ENCODE assay signal across 8 cellular contexts in the genomic region with DNA sequence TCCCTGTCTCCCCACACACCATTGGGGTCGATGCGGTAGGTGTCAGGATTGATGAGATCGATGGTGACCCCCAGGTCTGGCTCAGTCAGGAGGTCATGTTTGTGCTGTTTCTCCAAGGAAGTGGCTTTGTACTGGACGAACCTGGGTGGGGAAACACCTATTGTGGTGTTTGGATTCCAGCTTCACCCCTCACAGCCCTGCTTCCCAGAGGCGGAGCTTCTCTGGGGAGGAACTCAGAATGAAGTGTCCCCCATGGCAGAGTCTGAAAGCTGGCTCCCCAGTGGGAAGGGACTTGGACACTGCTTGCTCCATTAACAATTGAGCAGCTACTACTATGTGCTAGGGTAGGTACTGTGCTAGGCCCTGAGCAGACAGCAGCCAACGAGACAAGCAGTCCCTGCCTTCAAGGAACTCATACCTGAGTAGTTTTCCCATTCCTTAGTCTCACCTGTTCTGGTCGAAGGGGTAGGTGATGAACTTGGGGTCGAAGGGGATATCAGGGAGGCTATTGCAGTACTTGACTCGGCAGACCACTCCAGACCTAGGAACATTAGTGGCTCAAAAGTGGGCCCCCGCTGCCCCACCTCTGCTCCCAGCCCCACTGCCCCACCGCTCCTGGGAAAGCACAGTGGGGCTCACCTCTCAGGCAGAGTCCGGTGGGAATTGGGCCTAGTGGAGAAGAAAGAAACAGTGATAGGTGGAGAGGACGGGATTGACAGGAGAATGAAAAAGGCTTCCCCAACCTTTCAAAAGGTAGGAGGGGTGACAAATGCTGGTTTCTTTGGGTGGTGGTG. TPM values are rescaled to one million over a fixed set of nuclear protein-coding genes. Genes with fewer than 3 reads are reported as not detected.
DNase-seq lines count a peak whose midpoint lies in the region; ATAC-seq, FAIRE-seq and TF ChIP-seq lines count a peak whose summit lies in the region.

No MANE protein-coding gene starts in this region.

- CTCF ChIA-PET in OCI-LY7 (lab: Charles Lee; ENCODE audit: unreplicated experiment) = no interaction called here
- CTCF ChIA-PET in endothelial cell of umbilical vein (lab: Charles Lee) = interaction anchor here (2.0 kb wide), 1 partner anchor 268 kb away, joined by 7 read pairs; no protein-coding TSS in a partner anchor

- TF ChIP-seq POLR2A in endothelial cell of umbilical vein (IDR thresholded peaks at IDR 0.05; ENCODE audit: low read depth, low read length) = no peak

- H3K4me3 ChIP-seq in OCI-LY7 (ENCODE audit: low read depth, low read length, poor library complexity, severe bottlenecking) (peak overlapping the region; percentile 86), endothelial cell of umbilical vein (replicated peaks in 1 of 3; ENCODE audit: insufficient read depth in 1 of 3, low read depth in 1 of 3, low read length in 3 of 3) (peak overlapping the region in 2 of 3 experiments; percentile 83 to 84), pancreas (peak overlapping the region; percentile 57 to 97 (median 71))

- H3K4me2 ChIP-seq in OCI-LY7 (ENCODE audit: low read length) = peak overlapping the region; percentile 83
- peak overlapping the region; percentile 86 for H3K4me2 ChIP-seq in endothelial cell of umbilical vein (ENCODE audit: insufficient read depth, low read length)

- intact Hi-C loops in OCI-LY7 (cut with micrococcal nuclease; ENCODE audit: unreplicated experiment) = loop anchor here (2.0 kb wide), 1 partner anchor 143 kb away; the partner anchor contains the start of gene EID2B
- intact Hi-C loops in endothelial cell of umbilical vein (cut with micrococcal nuclease) = loop anchor here (5.0 kb wide), 1 partner anchor 263 kb away; the partner anchor contains the start of gene PAK4
- intact Hi-C loops in pancreas (cut with DNase I) = loop anchor here in 1 of 3 donors (10.0 kb wide), 1 partner anchor 145 kb away; the partner anchor contains the start of gene EID2B

- H2AFZ ChIP-seq in OCI-LY7 (ENCODE audit: low read length) (no peak overlapping the region), endothelial cell of umbilical vein (ENCODE audit: low read depth, low read length) (no peak overlapping the region)

- H3K27me3 ChIP-seq in endothelial cell of umbilical vein (ENCODE audit: control insufficient read depth in 2 of 2, insufficient read depth in 2 of 2, low read length in 2 of 2) (no peaks in the 10 kb centered on the region), pancreas (no peaks in the 10 kb centered on the region)

- WGBS in pancreas, 2 donors = 48 to 55% methylated on average over 13 of the region's 13 CpGs

- BruUV-seq in OCI-LY7 (replicated peaks; lab: Mats Ljungman, UMichigan) (no TSS peak), endothelial cell of umbilical vein (replicated peaks; lab: Mats Ljungman, UMichigan) (no TSS peak)

- H3K9ac ChIP-seq in ES-I3 (ENCODE audit: low read depth, low read length) (peak overlapping the region; percentile 64), endothelial cell of umbilical vein (replicated peaks; ENCODE audit: extremely low read depth, insufficient read depth, low read length) (peak overlapping the region; percentile 89)

- POLR2A ChIA-PET in OCI-LY7 (lab: Charles Lee) = interaction anchor here (1.0 to 2.0 kb wide), 2 partner anchors 46 to 53 kb away, joined by 3 to 6 read pairs; partner anchors contain the start of gene RPS16
- POLR2A ChIA-PET in endothelial cell of umbilical vein (lab: Charles Lee) = no interaction called here

- no peaks in the 10 kb centered on the region for H3K9me1 ChIP-seq in endothelial cell of umbilical vein (replicated peaks; ENCODE audit: control insufficient read depth, extremely low read depth, insufficient read depth, low read length)

- ATAC-seq in pancreas (no peak), HG02678 (IDR thresholded peaks at IDR 0.05; ENCODE audit: unreplicated experiment) (no peak), GM18861 (IDR thresholded peaks at IDR 0.05; ENCODE audit: unreplicated experiment) (no peak)

- H3K79me2 ChIP-seq in OCI-LY7 (ENCODE audit: insufficient read depth, low read depth, low read length) (peaks cover 25% of the 10 kb centered on the region), endothelial cell of umbilical vein (ENCODE audit: control insufficient read depth, insufficient read depth, low read length) (peaks cover 11% of the 10 kb centered on the region)

- H3K9me3 ChIP-seq in ES-I3 (ENCODE audit: control insufficient read depth, insufficient read depth, low read length) (no peaks in the 10 kb centered on the region), OCI-LY7 (ENCODE audit: low read length) (no peaks in the 10 kb centered on the region), endothelial cell of umbilical vein (replicated peaks; ENCODE audit: control insufficient read depth, insufficient read depth, low read length) (no peaks in the 10 kb centered on the region), pancreas (no peaks in the 10 kb centered on the region)

- dilution Hi-C loops in endothelial cell of umbilical vein (cut with MboI; ENCODE audit: extremely low pct_ligation_motif_present, low sequenced_read_pairs) = no loop called here

- no peak for FAIRE-seq in endothelial cell of umbilical vein (lab: Jason Lieb, UNC)
- FAIRE-seq in pancreas (lab: Jason Lieb, UNC) = no peak

- H3K36me3 ChIP-seq in ES-I3 (ENCODE audit: insufficient read depth, low read length) (peaks cover 11% of the 10 kb centered on the region; the same call in 1 of the 2 replicates), OCI-LY7 (ENCODE audit: insufficient read depth, low read length) (peaks cover 59% of the 10 kb centered on the region), endothelial cell of umbilical vein (ENCODE audit: control insufficient read depth in 2 of 2, extremely low read depth in 1 of 2, insufficient read depth in 2 of 2, low read length in 2 of 2) (peaks cover 7 to 36% of the 10 kb centered on the region in 2 experiments), pancreas (peaks cover 0 to 34% (median 10%) of the 10 kb centered on the region in 3 donors)

- H4K20me1 ChIP-seq in OCI-LY7 (ENCODE audit: insufficient read depth, low read length) = no peaks in the 10 kb centered on the region
- no peaks in the 10 kb centered on the region for H4K20me1 ChIP-seq in endothelial cell of umbilical vein (replicated peaks; ENCODE audit: control insufficient read depth, extremely low read depth, insufficient read depth, low read length)

- H3K9me2 ChIP-seq in OCI-LY7 (ENCODE audit: insufficient read depth, low read length) = no peaks in the 10 kb centered on the region

- no peak for TF ChIP-seq CTCF in OCI-LY7 (conservative IDR thresholded peaks at IDR 0.05; ENCODE audit: low read length)
- TF ChIP-seq CTCF in endothelial cell of umbilical vein (IDR thresholded peaks at IDR 0.05; ENCODE audit: extremely low read depth in 1 of 2, insufficient read depth in 1 of 2, low read depth in 1 of 2, low read length in 2 of 2) = no peak
- no peak for TF ChIP-seq CTCF in pancreas (IDR thresholded peaks at IDR 0.05)
- TF ChIP-seq CTCF in GM10266 (IDR thresholded peaks at IDR 0.05; ENCODE audit: control insufficient read depth, insufficient read depth, low read depth, missing control alignments) = no peak

- H3K27ac ChIP-seq in OCI-LY7 (ENCODE audit: low read depth, low read length, poor library complexity, severe bottlenecking) (peak overlapping the region; percentile 84), endothelial cell of umbilical vein (ENCODE audit: insufficient read depth, low read depth, low read length) (no peak overlapping the region), pancreas (peak overlapping the region in 3 of 4 donors; percentile 91 to 99 (median 97))

- DNase-seq in OCI-LY7 (ENCODE audit: low spot score) (no peak), endothelial cell of umbilical vein (ENCODE audit: low read depth, low spot score) (no peak), pancreas (no peak), NOMO-1 treated with DMSO at 0.1 percent for 48 hours (lab: John Stamatoyannopoulos, UW; ENCODE audit: unreplicated experiment) (no peak), GM10266 (ENCODE audit: extremely low spot score) (no peak)

- peaks cover 7% of the 10 kb centered on the region; the same call in 1 of the 2 replicates for H3K4me1 ChIP-seq in ES-I3 (ENCODE audit: insufficient read depth, low read length)
- peaks cover 24% of the 10 kb centered on the region for H3K4me1 ChIP-seq in OCI-LY7 (ENCODE audit: insufficient read depth, low read length, poor library complexity, severe bottlenecking)
- H3K4me1 ChIP-seq in endothelial cell of umbilical vein (ENCODE audit: control insufficient read depth, extremely low read depth, insufficient read depth, low read length) = peaks cover 9% of the 10 kb centered on the region
- peaks cover 0 to 8% (median 4%) of the 10 kb centered on the region in 3 donors for H3K4me1 ChIP-seq in pancreas

RNA-seq across cellular contexts. Expression of gene PAF1, which starts 1.1 kb away (rescaled TPM):
- 33.1 and 35.4 TPM in 2 replicates for total RNA-seq in OCI-LY7 (2014; rRNA removed; shearing (Covaris generic))
- total RNA-seq in OCI-LY7 (2022) (45.9 and 46.8 TPM in 2 replicates), endothelial cell of umbilical vein (53.6 and 55.1 TPM in 2 replicates), pancreas (10 to 100 TPM; 11.3 to 17.7 (median 14.6) TPM)
- polyA plus RNA-seq in endothelial cell of umbilical vein (77.9 and 90.8 TPM in 2 replicates), pancreas (10 to 100 TPM; 28.1 to 41.1 TPM)
- 60.4 and 68.7 TPM in 2 replicates for polyA plus RNA-seq in endothelial cell of umbilical vein (2011; cell fraction: cytosol; rRNA removed)
- polyA plus RNA-seq in endothelial cell of umbilical vein (2011; cell fraction: nucleus; rRNA removed) = 69.9 and 95.5 TPM in 2 replicates
- polyA plus RNA-seq in endothelial cell of umbilical vein (2012) = 53.1 and 63.8 TPM in 2 replicates
- polyA minus RNA-seq in endothelial cell of umbilical vein = 41.9 and 56.6 TPM in 2 replicates
- polyA minus RNA-seq in endothelial cell of umbilical vein (2011; cell fraction: cytosol; rRNA and poly(A)+ RNA removed) = 43.6 TPM
- 27.1 and 44.7 TPM in 2 replicates for polyA minus RNA-seq in endothelial cell of umbilical vein (2011; cell fraction: nucleus; rRNA and poly(A)+ RNA removed)

RNA-seq across cellular contexts. Expression of gene MED29, which starts 1.4 kb away (rescaled TPM):
- 15.7 and 28.3 TPM in 2 replicates for total RNA-seq in OCI-LY7 (2014; rRNA removed; shearing (Covaris generic))
- total RNA-seq in OCI-LY7 (2022) = 31.2 and 31.3 TPM in 2 replicates
- total RNA-seq in endothelial cell of umbilical vein = 24.7 and 25.5 TPM in 2 replicates
- polyA plus RNA-seq in endothelial cell of umbilical vein = 50.4 and 60.3 TPM in 2 replicates
- 39.9 and 44.7 TPM in 2 replicates for polyA plus RNA-seq in endothelial cell of umbilical vein (2011; cell fraction: cytosol; rRNA removed)
- 11.8 and 14.2 TPM in 2 replicates for polyA plus RNA-seq in endothelial cell of umbilical vein (2011; cell fraction: nucleus; rRNA removed)
- polyA plus RNA-seq in endothelial cell of umbilical vein (2012) = 19.4 and 19.7 TPM in 2 replicates
- polyA minus RNA-seq in endothelial cell of umbilical vein = 26.4 and 28.5 TPM in 2 replicates
- 23.8 TPM for polyA minus RNA-seq in endothelial cell of umbilical vein (2011; cell fraction: cytosol; rRNA and poly(A)+ RNA removed)
- polyA minus RNA-seq in endothelial cell of umbilical vein (2011; cell fraction: nucleus; rRNA and poly(A)+ RNA removed) = 6.3 and 6.7 TPM in 2 replicates
- total RNA-seq in pancreas = 10 to 100 TPM; 15.2 to 23.9 (median 17.5) TPM
- 10 to 100 TPM; 13.2 to 21.0 TPM for polyA plus RNA-seq in pancreas

RNA-seq across cellular contexts. Expression of gene ZFP36, which starts 16.8 kb away (rescaled TPM):
- 19.4 and 21.8 TPM in 2 replicates for total RNA-seq in OCI-LY7 (2014; rRNA removed; shearing (Covaris generic))
- total RNA-seq in OCI-LY7 (2022) (55.9 and 57.2 TPM in 2 replicates), endothelial cell of umbilical vein (12.2 and 26.5 TPM in 2 replicates), pancreas (10 to 100 TPM; 20.2 to 45.6 (median 31.9) TPM)
- polyA plus RNA-seq in endothelial cell of umbilical vein (16.3 and 21.7 TPM in 2 replicates), pancreas (100 to 1,000 TPM; 104 to 151 TPM)
- polyA plus RNA-seq in endothelial cell of umbilical vein (2011; cell fraction: cytosol; rRNA removed) = 12.3 and 22.8 TPM in 2 replicates
- polyA plus RNA-seq in endothelial cell of umbilical vein (2011; cell fraction: nucleus; rRNA removed) = 50.1 and 58.2 TPM in 2 replicates
- 22.6 and 23.7 TPM in 2 replicates for polyA plus RNA-seq in endothelial cell of umbilical vein (2012)
- polyA minus RNA-seq in endothelial cell of umbilical vein = 5.3 and 6.6 TPM in 2 replicates
- 25.8 TPM for polyA minus RNA-seq in endothelial cell of umbilical vein (2011; cell fraction: cytosol; rRNA and poly(A)+ RNA removed)
- polyA minus RNA-seq in endothelial cell of umbilical vein (2011; cell fraction: nucleus; rRNA and poly(A)+ RNA removed) = 25.1 and 59.1 TPM in 2 replicates

RNA-seq across cellular contexts. Expression of gene PLEKHG2, which starts 22.7 kb away (rescaled TPM):
- 28.3 and 30.4 TPM in 2 replicates for total RNA-seq in OCI-LY7 (2014; rRNA removed; shearing (Covaris generic))
- total RNA-seq in OCI-LY7 (2022) (65.9 and 68.2 TPM in 2 replicates), endothelial cell of umbilical vein (74.1 TPM in 2 replicates), pancreas (10 to 100 TPM in 1 of 6 donors, 1 to 10 TPM in 5; 3.1 to 15.0 (median 7.8) TPM)
- polyA plus RNA-seq in endothelial cell of umbilical vein (26.4 and 44.7 TPM in 2 replicates), pancreas (10 to 100 TPM in 1 of 2 donors, 1 to 10 TPM in 1; 6.8 to 12.8 TPM)
- polyA plus RNA-seq in endothelial cell of umbilical vein (2011; cell fraction: cytosol; rRNA removed) = 11.2 and 15.0 TPM in 2 replicates
- 139 and 169 TPM in 2 replicates for polyA plus RNA-seq in endothelial cell of umbilical vein (2011; cell fraction: nucleus; rRNA removed)
- 45.2 and 49.3 TPM in 2 replicates for polyA plus RNA-seq in endothelial cell of umbilical vein (2012)
- polyA minus RNA-seq in endothelial cell of umbilical vein = 33.5 and 45.4 TPM in 2 replicates
- 13.7 TPM for polyA minus RNA-seq in endothelial cell of umbilical vein (2011; cell fraction: cytosol; rRNA and poly(A)+ RNA removed)
- 66.6 and 89.2 TPM in 2 replicates for polyA minus RNA-seq in endothelial cell of umbilical vein (2011; cell fraction: nucleus; rRNA and poly(A)+ RNA removed)

RNA-seq across cellular contexts. Expression of gene RPS16, which starts 45.9 kb away (rescaled TPM):
- 538 and 634 TPM in 2 replicates for total RNA-seq in OCI-LY7 (2014; rRNA removed; shearing (Covaris generic))
- 3,661 and 4,044 TPM in 2 replicates for total RNA-seq in OCI-LY7 (2022)
- total RNA-seq in endothelial cell of umbilical vein = 1,735 and 1,768 TPM in 2 replicates
- 5,244 and 6,084 TPM in 2 replicates for polyA plus RNA-seq in endothelial cell of umbilical vein
- 4,318 and 4,415 TPM in 2 replicates for polyA plus RNA-seq in endothelial cell of umbilical vein (2011; cell fraction: cytosol; rRNA removed)
- polyA plus RNA-seq in endothelial cell of umbilical vein (2011; cell fraction: nucleus; rRNA removed) = 1,293 and 1,668 TPM in 2 replicates
- polyA plus RNA-seq in endothelial cell of umbilical vein (2012) = 2,527 and 3,042 TPM in 2 replicates
- polyA minus RNA-seq in endothelial cell of umbilical vein = 1,532 and 1,667 TPM in 2 replicates
- 2,450 TPM for polyA minus RNA-seq in endothelial cell of umbilical vein (2011; cell fraction: cytosol; rRNA and poly(A)+ RNA removed)
- polyA minus RNA-seq in endothelial cell of umbilical vein (2011; cell fraction: nucleus; rRNA and poly(A)+ RNA removed) = 213 and 283 TPM in 2 replicates
- 1,000 to 10,000 TPM in 5 of 6 donors, 100 to 1,000 TPM in 1; 920 to 1,759 (median 1,167) TPM for total RNA-seq in pancreas
- polyA plus RNA-seq in pancreas = 1,000 to 10,000 TPM; 1,276 to 1,384 TPM
